ENCODE assay signal across 20 cellular contexts in the genomic region with DNA sequence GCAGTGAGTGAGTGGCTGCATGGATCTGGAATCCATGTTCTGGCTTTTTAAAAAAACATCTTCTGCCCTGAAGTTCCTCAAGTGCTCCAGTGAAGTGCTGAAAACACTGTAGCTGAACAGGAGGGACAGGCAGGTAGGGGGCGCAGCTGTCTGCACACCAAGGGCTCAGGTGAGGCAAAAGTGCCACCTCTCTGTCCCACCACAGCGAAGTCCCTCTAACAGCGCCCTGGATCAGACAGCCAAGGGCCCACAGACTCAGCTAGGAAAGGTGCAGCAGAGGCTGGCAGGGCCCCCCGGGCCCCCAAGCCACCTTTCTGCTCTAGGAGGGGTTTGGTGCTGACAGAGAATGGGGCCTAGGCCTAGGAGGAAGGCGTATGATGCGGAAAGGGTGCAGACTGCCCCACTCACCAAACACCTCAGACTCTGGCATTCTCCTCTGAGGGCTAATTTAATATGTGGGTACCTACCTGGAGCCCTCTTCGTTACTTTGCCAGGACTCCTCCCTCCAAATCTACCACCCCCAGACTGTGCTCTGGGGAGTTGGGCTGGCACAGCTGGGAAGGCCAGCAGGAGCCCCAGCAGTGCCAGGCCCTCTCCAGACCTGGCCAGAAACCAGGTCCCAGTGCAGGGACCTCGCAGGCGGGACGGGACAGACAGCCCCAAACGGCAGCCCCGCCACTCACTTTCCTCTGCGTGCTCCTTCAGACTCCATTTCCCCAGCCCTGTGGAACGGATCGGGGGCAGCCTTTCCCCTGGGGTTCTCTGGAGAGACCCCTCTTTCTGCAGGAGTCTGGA.
DNase-seq lines count a peak whose midpoint lies in the region; ATAC-seq and TF ChIP-seq lines count a peak whose summit lies in the region.
"Had no signal": no experiment of that assay in that cellular context is flagged by ENCODE, and none has a peak within 500 bp of the region (broad histone marks: within the 10 kb centered on the region; RNA-seq: fewer than 3 reads in every experiment).

No MANE protein-coding gene starts in this region.

- H3K4me3 ChIP-seq in LNCaP clone FGC (ENCODE audit: low read depth, low read length) (no peak overlapping the region), heart left ventricle (no peak overlapping the region)
- H3K4me3 ChIP-seq: SK-N-MC had no signal

- no peaks in the 10 kb centered on the region for H3K36me3 ChIP-seq in heart left ventricle

- H3K27ac Mint-ChIP-seq in progenitor cell of endocrine pancreas: no peak overlapping the region
- H3K27ac Mint-ChIP-seq: activated naive CD8-positive, alpha-beta T cell treated with anti-CD3 and anti-CD28 coated beads, Interleukin-2, amount 10 ng/mL, durations not matched to agents 7 days and 5 days; CD8-positive, alpha-beta T cell; natural killer cell; stimulated activated naive B cell treated with anti-CD40 and anti-IgM and Interleukin-4, amounts not matched to agents 10 μg/mL and 1 μg/mL and 100 μg/mL, for 72 hours; T-helper 17 cell had no signal

- no peaks in the 10 kb centered on the region for H3K4me1 Mint-ChIP-seq in progenitor cell of endocrine pancreas (ENCODE audit: low read depth)
- H3K4me1 Mint-ChIP-seq: natural killer cell; stimulated activated naive B cell treated with anti-CD40 and anti-IgM and Interleukin-4, amounts not matched to agents 10 μg/mL and 1 μg/mL and 100 μg/mL, for 72 hours had no signal

- DNase-seq in LNCaP clone FGC (ENCODE audit: low read depth): no peak
- DNase-seq in heart left ventricle: peak in 1 of 5 donors; percentile 29
- DNase-seq in progenitor cell of endocrine pancreas (ENCODE audit: low spot score, unreplicated experiment): no peak
- DNase-seq in stimulated activated CD4-positive, alpha-beta T cell treated with anti-CD3 and anti-CD28 coated beads, Interleukin-4, amount 100 ng/mL, for 4 hours: no peak
- no peak for DNase-seq in mucosa of gallbladder (ENCODE audit: low spot score)
- DNase-seq: activated CD4-positive, alpha-beta T cell treated with anti-CD3 and anti-CD28 coated beads, Interleukin-2, amount 50 U/mL, for 48 hours; activated effector memory CD4-positive, alpha-beta T cell treated with Interleukin-2 at 50 U/mL for 16 hours; activated naive CD8-positive, alpha-beta T cell treated with anti-CD3 and anti-CD28 coated beads, Interleukin-2, amount 10 ng/mL, durations not matched to agents 7 days and 5 days; CD8-positive, alpha-beta T cell; DMS153; GF-D8; natural killer cell; NCI-H1436; NCI-H510A; NK-92 treated with Interleukin-12 subunit alpha and Interleukin-12 subunit beta, amount 100 ng/mL, for 24 hours; stimulated activated naive B cell treated with anti-CD40 and anti-IgM and Interleukin-4, amounts not matched to agents 10 μg/mL and 1 μg/mL and 100 μg/mL, for 72 hours; T-helper 17 cell had no signal

- peaks cover 0 to 4% (median 0%) of the 10 kb centered on the region in 12 donors for H3K9me3 ChIP-seq in heart left ventricle

- peaks cover 0 to 4% (median 0%) of the 10 kb centered on the region in 12 donors for H3K4me1 ChIP-seq in heart left ventricle

- H3K27ac ChIP-seq in heart left ventricle: no peak overlapping the region
- H3K27ac ChIP-seq: SK-N-MC had no signal

- intact Hi-C loops in heart left ventricle (cut with DNase I): no loop called here

- no peak for TF ChIP-seq POLR2A in heart left ventricle (IDR thresholded peaks at IDR 0.05)

- ATAC-seq in heart left ventricle (peak; percentile 42 to 62 (median 49)), GM18858 (IDR thresholded peaks at IDR 0.05; ENCODE audit: unreplicated experiment) (no peak)
- ATAC-seq: CD8-positive, alpha-beta T cell; natural killer cell; stimulated activated naive B cell treated with anti-CD40 and anti-IgM and Interleukin-4, amounts not matched to agents 10 μg/mL and 1 μg/mL and 100 μg/mL, for 72 hours; T-helper 17 cell had no signal

- H3K4me3 Mint-ChIP-seq in progenitor cell of endocrine pancreas (ENCODE audit: low read depth): no peak overlapping the region
- H3K4me3 Mint-ChIP-seq: activated naive CD8-positive, alpha-beta T cell treated with anti-CD3 and anti-CD28 coated beads, Interleukin-2, amount 10 ng/mL, durations not matched to agents 7 days and 5 days; CD8-positive, alpha-beta T cell; natural killer cell; stimulated activated naive B cell treated with anti-CD40 and anti-IgM and Interleukin-4, amounts not matched to agents 10 μg/mL and 1 μg/mL and 100 μg/mL, for 72 hours; T-helper 17 cell had no signal

- H3K9me3 Mint-ChIP-seq in progenitor cell of endocrine pancreas (ENCODE audit: low read depth): peaks cover 5% of the 10 kb centered on the region
- H3K9me3 Mint-ChIP-seq: natural killer cell had no signal

- H3K36me3 Mint-ChIP-seq in progenitor cell of endocrine pancreas (ENCODE audit: insufficient read depth): no peaks in the 10 kb centered on the region
- H3K36me3 Mint-ChIP-seq: CD8-positive, alpha-beta T cell; natural killer cell; stimulated activated naive B cell treated with anti-CD40 and anti-IgM and Interleukin-4, amounts not matched to agents 10 μg/mL and 1 μg/mL and 100 μg/mL, for 72 hours had no signal

- 72 to 78% (median 77%) methylated on average over 14 to 15 of the region's 15 CpGs for WGBS in heart left ventricle, 4 donors

- no peaks in the 10 kb centered on the region for H3K27me3 ChIP-seq in heart left ventricle

- H3K27me3 Mint-ChIP-seq in progenitor cell of endocrine pancreas: peaks cover 22% of the 10 kb centered on the region
- H3K27me3 Mint-ChIP-seq: activated naive CD8-positive, alpha-beta T cell treated with anti-CD3 and anti-CD28 coated beads, Interleukin-2, amount 10 ng/mL, durations not matched to agents 7 days and 5 days had no signal

- peak; percentile 22; the same call in 1 of the 3 replicates for TF ChIP-seq CTCF in GM12872 (IDR thresholded peaks at IDR 0.05; ENCODE audit: insufficient read depth, low read depth, low read length)
- 0 out of 2 replicates have a peak, but pooled peaks have one; percentile 21 for TF ChIP-seq CTCF in LNCaP clone FGC (IDR thresholded peaks at IDR 0.05; ENCODE audit: control insufficient read depth, extremely low read depth, insufficient read depth)
- no peak for TF ChIP-seq CTCF in heart left ventricle (IDR thresholded peaks at IDR 0.05)
- TF ChIP-seq CTCF in progenitor cell of endocrine pancreas (IDR thresholded peaks at IDR 0.05; ENCODE audit: unreplicated experiment): peak; percentile 45

Comparison
In these comparisons a context has a peak if more than half of its experiments do, and no peak if none do; other contexts are left out.
1. CTCF ChIP-seq: peak in GM12872 (single experiment), LNCaP clone FGC (single experiment) and progenitor cell of endocrine pancreas (single experiment); none in heart left ventricle (0 of 12).